In genomic region chr11:107040447-107041444, GRCh38 we compare ENCODE assay signal across 1 cellular context.
TF ChIP-seq lines count a peak whose summit lies in the region.

No MANE protein-coding gene starts in this region.

TF ChIP-seq in GM23338, 12 proteins besides CTCF, POLR2A, EP300 and RAD21 (continued from another document):
- TF ChIP-seq, protein P1, sequence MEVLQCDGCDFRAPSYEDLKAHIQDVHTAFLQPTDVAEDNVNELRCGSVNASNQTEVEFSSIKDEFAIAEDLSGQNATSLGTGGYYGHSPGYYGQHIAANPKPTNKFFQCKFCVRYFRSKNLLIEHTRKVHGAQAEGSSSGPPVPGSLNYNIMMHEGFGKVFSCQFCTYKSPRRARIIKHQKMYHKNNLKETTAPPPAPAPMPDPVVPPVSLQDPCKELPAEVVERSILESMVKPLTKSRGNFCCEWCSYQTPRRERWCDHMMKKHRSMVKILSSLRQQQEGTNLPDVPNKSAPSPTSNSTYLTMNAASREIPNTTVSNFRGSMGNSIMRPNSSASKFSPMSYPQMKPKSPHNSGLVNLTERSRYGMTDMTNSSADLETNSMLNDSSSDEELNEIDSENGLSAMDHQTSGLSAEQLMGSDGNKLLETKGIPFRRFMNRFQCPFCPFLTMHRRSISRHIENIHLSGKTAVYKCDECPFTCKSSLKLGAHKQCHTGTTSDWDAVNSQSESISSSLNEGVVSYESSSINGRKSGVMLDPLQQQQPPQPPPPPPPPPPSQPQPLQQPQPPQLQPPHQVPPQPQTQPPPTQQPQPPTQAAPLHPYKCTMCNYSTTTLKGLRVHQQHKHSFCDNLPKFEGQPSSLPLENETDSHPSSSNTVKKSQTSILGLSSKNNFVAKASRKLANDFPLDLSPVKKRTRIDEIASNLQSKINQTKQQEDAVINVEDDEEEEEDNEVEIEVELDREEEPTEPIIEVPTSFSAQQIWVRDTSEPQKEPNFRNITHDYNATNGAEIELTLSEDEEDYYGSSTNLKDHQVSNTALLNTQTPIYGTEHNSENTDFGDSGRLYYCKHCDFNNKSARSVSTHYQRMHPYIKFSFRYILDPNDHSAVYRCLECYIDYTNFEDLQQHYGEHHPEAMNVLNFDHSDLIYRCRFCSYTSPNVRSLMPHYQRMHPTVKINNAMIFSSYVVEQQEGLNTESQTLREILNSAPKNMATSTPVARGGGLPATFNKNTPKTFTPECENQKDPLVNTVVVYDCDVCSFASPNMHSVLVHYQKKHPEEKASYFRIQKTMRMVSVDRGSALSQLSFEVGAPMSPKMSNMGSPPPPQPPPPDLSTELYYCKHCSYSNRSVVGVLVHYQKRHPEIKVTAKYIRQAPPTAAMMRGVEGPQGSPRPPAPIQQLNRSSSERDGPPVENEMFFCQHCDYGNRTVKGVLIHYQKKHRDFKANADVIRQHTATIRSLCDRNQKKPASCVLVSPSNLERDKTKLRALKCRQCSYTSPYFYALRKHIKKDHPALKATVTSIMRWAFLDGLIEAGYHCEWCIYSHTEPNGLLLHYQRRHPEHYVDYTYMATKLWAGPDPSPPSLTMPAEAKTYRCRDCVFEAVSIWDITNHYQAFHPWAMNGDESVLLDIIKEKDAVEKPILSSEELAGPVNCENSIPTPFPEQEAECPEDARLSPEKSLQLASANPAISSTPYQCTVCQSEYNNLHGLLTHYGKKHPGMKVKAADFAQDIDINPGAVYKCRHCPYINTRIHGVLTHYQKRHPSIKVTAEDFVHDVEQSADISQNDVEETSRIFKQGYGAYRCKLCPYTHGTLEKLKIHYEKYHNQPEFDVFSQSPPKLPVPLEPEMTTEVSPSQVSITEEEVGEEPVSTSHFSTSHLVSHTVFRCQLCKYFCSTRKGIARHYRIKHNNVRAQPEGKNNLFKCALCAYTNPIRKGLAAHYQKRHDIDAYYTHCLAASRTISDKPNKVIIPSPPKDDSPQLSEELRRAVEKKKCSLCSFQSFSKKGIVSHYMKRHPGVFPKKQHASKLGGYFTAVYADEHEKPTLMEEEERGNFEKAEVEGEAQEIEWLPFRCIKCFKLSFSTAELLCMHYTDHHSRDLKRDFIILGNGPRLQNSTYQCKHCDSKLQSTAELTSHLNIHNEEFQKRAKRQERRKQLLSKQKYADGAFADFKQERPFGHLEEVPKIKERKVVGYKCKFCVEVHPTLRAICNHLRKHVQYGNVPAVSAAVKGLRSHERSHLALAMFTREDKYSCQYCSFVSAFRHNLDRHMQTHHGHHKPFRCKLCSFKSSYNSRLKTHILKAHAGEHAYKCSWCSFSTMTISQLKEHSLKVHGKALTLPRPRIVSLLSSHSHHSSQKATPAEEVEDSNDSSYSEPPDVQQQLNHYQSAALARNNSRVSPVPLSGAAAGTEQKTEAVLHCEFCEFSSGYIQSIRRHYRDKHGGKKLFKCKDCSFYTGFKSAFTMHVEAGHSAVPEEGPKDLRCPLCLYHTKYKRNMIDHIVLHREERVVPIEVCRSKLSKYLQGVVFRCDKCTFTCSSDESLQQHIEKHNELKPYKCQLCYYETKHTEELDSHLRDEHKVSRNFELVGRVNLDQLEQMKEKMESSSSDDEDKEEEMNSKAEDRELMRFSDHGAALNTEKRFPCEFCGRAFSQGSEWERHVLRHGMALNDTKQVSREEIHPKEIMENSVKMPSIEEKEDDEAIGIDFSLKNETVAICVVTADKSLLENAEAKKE (CRISPR knock-in tag; IDR thresholded peaks at IDR 0.05): no peak
- TF ChIP-seq JUNB (IDR thresholded peaks at IDR 0.05; ENCODE audit: unreplicated experiment): no peak
- TF ChIP-seq ZNF114 (CRISPR knock-in tag; IDR thresholded peaks at IDR 0.05): no peak
- no peak for TF ChIP-seq EZH2 (IDR thresholded peaks at IDR 0.05; ENCODE audit: low read depth, unreplicated experiment)
- no peak for TF ChIP-seq POLR2AphosphoS5 (IDR thresholded peaks at IDR 0.05; ENCODE audit: low read depth)
- TF ChIP-seq ZNF331 (CRISPR knock-in tag; IDR thresholded peaks at IDR 0.05; ENCODE audit: low read depth): no peak
- no peak for TF ChIP-seq STAT1 (IDR thresholded peaks at IDR 0.05; ENCODE audit: unreplicated experiment)
- no peak for TF ChIP-seq EZH2phosphoT487 (IDR thresholded peaks at IDR 0.05; ENCODE audit: unreplicated experiment)
